11 cellular contexts compared by ENCODE assay signal in the genomic region with DNA sequence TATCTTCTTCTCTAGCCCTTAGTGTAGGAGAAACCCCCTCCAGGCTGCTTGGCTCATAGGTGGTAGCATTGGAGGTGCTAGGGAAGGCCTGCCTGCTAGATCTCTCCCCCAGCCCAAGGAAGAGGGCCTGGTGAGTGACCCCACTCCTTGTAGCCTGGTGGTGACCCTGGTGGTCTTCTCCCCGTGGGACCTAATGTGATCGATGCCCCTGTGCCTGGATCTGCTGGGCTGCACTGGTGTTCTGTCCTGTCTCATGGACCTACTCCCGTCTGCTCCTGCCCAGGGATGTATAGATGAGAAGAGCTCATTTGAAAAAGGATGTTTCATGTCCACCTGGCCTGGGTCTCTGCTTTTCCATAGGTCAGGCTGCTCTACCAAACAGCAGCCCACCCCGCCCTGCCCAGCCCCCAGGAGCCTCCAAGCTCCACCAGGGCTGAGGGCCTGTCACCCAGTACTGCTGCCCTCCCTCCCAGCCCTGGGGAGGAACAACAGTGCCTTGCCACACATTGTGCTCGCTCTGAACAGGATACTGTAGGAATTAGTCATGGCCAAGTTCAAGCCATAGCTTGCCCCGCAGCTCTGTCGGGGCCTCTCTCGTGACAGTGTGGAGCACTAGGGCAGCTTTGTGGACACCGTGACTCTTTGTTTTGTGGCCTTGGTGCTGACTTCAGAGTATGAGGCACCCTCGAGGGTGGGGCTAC. TPM values are rescaled to one million over a fixed set of nuclear protein-coding genes. Genes with fewer than 3 reads are reported as not detected.
DNase-seq lines count a peak whose midpoint lies in the region; ATAC-seq and TF ChIP-seq lines count a peak whose summit lies in the region.
"Had no signal": no experiment of that assay in that cellular context is flagged by ENCODE, and none has a peak within 500 bp of the region (broad histone marks: within the 10 kb centered on the region; RNA-seq: fewer than 3 reads in every experiment).

No MANE protein-coding gene starts in this region.

- no peak for ATAC-seq in HG03457 (IDR thresholded peaks at IDR 0.05; ENCODE audit: unreplicated experiment)
- no peak for ATAC-seq in activated T-helper 17 cell treated with anti-CD3 and anti-CD28 coated beads, Interleukin-2, amount 50 U/mL, for 72 hours (replicated peaks)

- H3K4me1 Mint-ChIP-seq in CD14-positive monocyte (peaks cover 27% of the 10 kb centered on the region), nephron progenitor cell (peaks cover 17% of the 10 kb centered on the region)
- H3K4me1 Mint-ChIP-seq in dendritic cell treated with granulocyte-macrophage colony-stimulating factor and Interleukin-4, amounts not matched to agents 40 ng/mL and 50 ng/mL, for 4 days (ENCODE audit: low read depth) = peaks cover 24% of the 10 kb centered on the region
- H3K4me1 Mint-ChIP-seq in activated T-helper 17 cell treated with anti-CD3 and anti-CD28 coated beads, Interleukin-2, amount 50 U/mL, for 72 hours = no peaks in the 10 kb centered on the region
- H3K4me1 Mint-ChIP-seq: CD8-positive, alpha-beta memory T cell had no signal

- H3K4me3 Mint-ChIP-seq in CD14-positive monocyte (no peak overlapping the region), nephron progenitor cell (no peak overlapping the region)
- H3K4me3 Mint-ChIP-seq in dendritic cell treated with granulocyte-macrophage colony-stimulating factor and Interleukin-4, amounts not matched to agents 40 ng/mL and 50 ng/mL, for 4 days = no peak overlapping the region
- H3K4me3 Mint-ChIP-seq in activated T-helper 17 cell treated with anti-CD3 and anti-CD28 coated beads, Interleukin-2, amount 50 U/mL, for 72 hours = no peak overlapping the region
- H3K4me3 Mint-ChIP-seq: CD8-positive, alpha-beta memory T cell had no signal

- H3K27ac Mint-ChIP-seq in CD14-positive monocyte (peak overlapping the region in 5 of 7 donors; percentile 7 to 65 (median 37)), nephron progenitor cell (peak overlapping the region; percentile 57)
- H3K27ac Mint-ChIP-seq in dendritic cell treated with granulocyte-macrophage colony-stimulating factor and Interleukin-4, amounts not matched to agents 40 ng/mL and 50 ng/mL, for 4 days = peak overlapping the region; percentile 1
- no peak overlapping the region for H3K27ac Mint-ChIP-seq in activated T-helper 17 cell treated with anti-CD3 and anti-CD28 coated beads, Interleukin-2, amount 50 U/mL, for 72 hours

- no peak for TF ChIP-seq CTCF in CD14-positive monocyte (IDR thresholded peaks at IDR 0.05)
- no peak for TF ChIP-seq CTCF in nephron progenitor cell (IDR thresholded peaks at IDR 0.05)
- no peak for TF ChIP-seq CTCF in GM10266 (IDR thresholded peaks at IDR 0.05; ENCODE audit: control insufficient read depth, insufficient read depth, low read depth, missing control alignments)

- H3K9me3 Mint-ChIP-seq in CD14-positive monocyte (peaks cover 0 to 2% (median 0%) of the 10 kb centered on the region in 7 donors), nephron progenitor cell (no peaks in the 10 kb centered on the region)
- H3K9me3 Mint-ChIP-seq in dendritic cell treated with granulocyte-macrophage colony-stimulating factor and Interleukin-4, amounts not matched to agents 40 ng/mL and 50 ng/mL, for 4 days = no peaks in the 10 kb centered on the region
- no peaks in the 10 kb centered on the region for H3K9me3 Mint-ChIP-seq in activated T-helper 17 cell treated with anti-CD3 and anti-CD28 coated beads, Interleukin-2, amount 50 U/mL, for 72 hours
- H3K9me3 Mint-ChIP-seq: CD8-positive, alpha-beta memory T cell had no signal

- intact Hi-C loops in CD14-positive monocyte (cut with micrococcal nuclease) = no loop called here
- intact Hi-C loops in dendritic cell treated with granulocyte-macrophage colony-stimulating factor and Interleukin-4, amounts not matched to agents 40 ng/mL and 50 ng/mL, for 4 days (cut with micrococcal nuclease) = no loop called here

- peaks cover 93 to 99% of the 10 kb centered on the region in 2 donors for H3K36me3 Mint-ChIP-seq in CD14-positive monocyte
- H3K36me3 Mint-ChIP-seq in dendritic cell treated with granulocyte-macrophage colony-stimulating factor and Interleukin-4, amounts not matched to agents 40 ng/mL and 50 ng/mL, for 4 days (ENCODE audit: low read depth) = peaks cover 100% of the 10 kb centered on the region
- H3K36me3 Mint-ChIP-seq in nephron progenitor cell (ENCODE audit: low read depth) = no peaks in the 10 kb centered on the region
- H3K36me3 Mint-ChIP-seq in activated T-helper 17 cell treated with anti-CD3 and anti-CD28 coated beads, Interleukin-2, amount 50 U/mL, for 72 hours (ENCODE audit: low read depth) = no peaks in the 10 kb centered on the region

- DNase-seq in CD14-positive monocyte (ENCODE audit: low spot score) (no peak), LHCN-M2 (ENCODE audit: low read depth) (peak; percentile 78), nephron progenitor cell (no peak), GM10266 (ENCODE audit: extremely low spot score) (no peak), islet precursor cell (no peak)
- DNase-seq: CD8-positive, alpha-beta memory T cell; GOT3; occipital lobe had no signal

- H3K27me3 Mint-ChIP-seq in CD14-positive monocyte (ENCODE audit: low read depth in 3 of 3) = peaks cover 0 to 9% (median 5%) of the 10 kb centered on the region in 3 donors
- no peaks in the 10 kb centered on the region for H3K27me3 Mint-ChIP-seq in dendritic cell treated with granulocyte-macrophage colony-stimulating factor and Interleukin-4, amounts not matched to agents 40 ng/mL and 50 ng/mL, for 4 days
- H3K27me3 Mint-ChIP-seq in nephron progenitor cell (ENCODE audit: low read depth, poor library complexity) = peaks cover 24% of the 10 kb centered on the region
- peaks cover 9% of the 10 kb centered on the region for H3K27me3 Mint-ChIP-seq in activated T-helper 17 cell treated with anti-CD3 and anti-CD28 coated beads, Interleukin-2, amount 50 U/mL, for 72 hours

RNA-seq across cellular contexts. Expression of a gene that starts 19.7 kb away (rescaled TPM):
- 10 to 100 TPM; 70.8 to 81.5 TPM for polyA plus RNA-seq in CD14-positive monocyte
- total RNA-seq in LHCN-M2 (2014; rRNA removed) = 8.8 and 11.0 TPM in 2 replicates
- polyA plus RNA-seq in LHCN-M2 (2012) = 3.5 TPM
- 1 to 10 TPM; 1.6 to 2.6 TPM for total RNA-seq in activated T-helper 17 cell treated with anti-CD3 and anti-CD28 coated beads, Interleukin-2, amount 50 U/mL, for 72 hours

RNA-seq across cellular contexts. Expression of a gene that starts 28.7 kb away (rescaled TPM):
- polyA plus RNA-seq in CD14-positive monocyte = 10 to 100 TPM; 55.7 to 57.7 TPM
- total RNA-seq in LHCN-M2 (2014; rRNA removed) = 32.4 and 38.1 TPM in 2 replicates
- polyA plus RNA-seq in LHCN-M2 (2012) = 20.3 TPM
- total RNA-seq in activated T-helper 17 cell treated with anti-CD3 and anti-CD28 coated beads, Interleukin-2, amount 50 U/mL, for 72 hours = 10 to 100 TPM; 11.3 to 14.2 TPM
